ENCODE assay signal across 9 cellular contexts in genomic region chr17:7043195-7043543, GRCh38. TPM values are rescaled to one million over a fixed set of nuclear protein-coding genes. Genes with fewer than 3 reads are reported as not detected.
DNase-seq lines count a peak whose midpoint lies in the region; ATAC-seq and TF ChIP-seq lines count a peak whose summit lies in the region.
"Had no signal": no experiment of that assay in that cellular context is flagged by ENCODE, and none has a peak within 500 bp of the region (broad histone marks: within the 10 kb centered on the region; RNA-seq: fewer than 3 reads in every experiment).

No MANE protein-coding gene starts in this region.

- peaks cover 4% of the 10 kb centered on the region for H3F3A ChIP-seq in smooth muscle cell (ENCODE audit: low read depth)

- no peaks in the 10 kb centered on the region for H3K9me3 ChIP-seq in smooth muscle cell (replicated peaks; ENCODE audit: low read depth)
- H3K9me3 ChIP-seq in HAP-1, result no peaks in the 10 kb centered on the region

- H3K4me2 ChIP-seq in smooth muscle cell, result peak overlapping the region; percentile 85

- H3K4me1 Mint-ChIP-seq in immature natural killer cell, result peaks cover 36 to 56% of the 10 kb centered on the region in 2 donors

- peak overlapping the region; percentile 23 for H3K4me3 ChIP-seq in astrocyte of the spinal cord (ENCODE audit: low read depth, low read length)
- peak overlapping the region; percentile 51 for H3K4me3 ChIP-seq in smooth muscle cell
- H3K4me3 ChIP-seq in HAP-1, result no peak overlapping the region

- peak overlapping the region; percentile 81 to 90 (median 87) for H3K4me3 Mint-ChIP-seq in immature natural killer cell

- H3K27ac Mint-ChIP-seq in immature natural killer cell, result peak overlapping the region in 3 of 6 donors; percentile 35 to 80 (median 70)

- no peaks in the 10 kb centered on the region for H3K79me2 ChIP-seq in smooth muscle cell (ENCODE audit: low read depth)

- H3K9ac ChIP-seq in smooth muscle cell (ENCODE audit: low read depth), result no peak overlapping the region

- no peaks in the 10 kb centered on the region for H3K36me3 ChIP-seq in smooth muscle cell (ENCODE audit: low read depth)
- 0 out of 2 replicates have a peak, but pooled peaks cover 2% of the 10 kb centered on the region for H3K36me3 ChIP-seq in HAP-1 (replicated peaks)

- H3K9me3 Mint-ChIP-seq in immature natural killer cell, result no peaks in the 10 kb centered on the region

- H3K27me3 ChIP-seq in smooth muscle cell (ENCODE audit: low read depth) (peaks cover 8% of the 10 kb centered on the region), HAP-1 (ENCODE audit: low read depth) (no peaks in the 10 kb centered on the region)

- H2AFZ ChIP-seq in smooth muscle cell (ENCODE audit: low read depth), result peak overlapping the region; percentile 30

- no peak for TF ChIP-seq CTCF in astrocyte of the spinal cord (IDR thresholded peaks at IDR 0.05; ENCODE audit: low read depth, low read length)
- no peak for TF ChIP-seq CTCF in smooth muscle cell (IDR thresholded peaks at IDR 0.05; ENCODE audit: borderline replicate concordance, insufficient read depth, poor library complexity, severe bottlenecking)

- peaks cover 2 to 6% (median 5%) of the 10 kb centered on the region in 3 donors for H3K27me3 Mint-ChIP-seq in immature natural killer cell (ENCODE audit: low read depth in 3 of 3)

- DNase-seq in astrocyte of the spinal cord (ENCODE audit: low read depth, low spot score), result no peak
- DNase-seq in immature natural killer cell, result no peak
- no peak for DNase-seq in smooth muscle cell (lab: John Stamatoyannopoulos, UW; ENCODE audit: unreplicated experiment)
- DNase-seq in NCI-H2081 (lab: John Stamatoyannopoulos, UW), result no peak
- no peak for DNase-seq in NCI-H1930 (lab: John Stamatoyannopoulos, UW)
- DNase-seq in activated effector memory CD4-positive, alpha-beta T cell treated with Interleukin-2 at 50 U/mL for 16 hours, result no peak
- no peak for DNase-seq in HAP-1 (ENCODE audit: low spot score in 2 of 2)
- DNase-seq: RPMI8226 had no signal

- WGBS in smooth muscle cell (ENCODE audit: low lambda C conversion rate), result 4% methylated on average over 25 of the region's 25 CpGs

- no peaks in the 10 kb centered on the region for H4K20me1 ChIP-seq in smooth muscle cell (ENCODE audit: low read depth)

- no peaks in the 10 kb centered on the region for H3K36me3 Mint-ChIP-seq in immature natural killer cell

- ATAC-seq in HG03342 (IDR thresholded peaks at IDR 0.05; ENCODE audit: unreplicated experiment), result peak; percentile 6

- H3K27ac ChIP-seq in smooth muscle cell (ENCODE audit: low read depth), result no peak overlapping the region

- H3K4me1 ChIP-seq in smooth muscle cell (ENCODE audit: low read depth) (peaks cover 6% of the 10 kb centered on the region), HAP-1 (no peaks in the 10 kb centered on the region)

- in situ Hi-C loops in astrocyte of the spinal cord (cut with HindIII; ENCODE audit: low sequenced_read_pairs), result no loop called here
- in situ Hi-C loops in HAP-1 (cut with MboI; ENCODE audit: low sequenced_read_pairs), result loop anchor here (10.0 kb wide), 1 partner anchor 142 kb away; no protein-coding TSS in a partner anchor

RNA-seq across cellular contexts. Expression of gene SLC16A11, which starts 0.7 kb away (rescaled TPM):
- polyA plus RNA-seq in immature natural killer cell (1 to 10 TPM; 1.2 to 3.9 (median 3.1) TPM), smooth muscle cell (0.65 and 0.80 TPM in 2 replicates)
- total RNA-seq in smooth muscle cell, result 0.36 TPM in 1 of 2 replicates, not detected in the other

RNA-seq across cellular contexts. Expression of gene SLC16A13, which starts 7.4 kb away (rescaled TPM):
- polyA plus RNA-seq in immature natural killer cell (1 to 10 TPM in 2 of 3 donors, under 1 TPM in 1; 0.49 to 2.6 (median 2.1) TPM), smooth muscle cell (3.5 TPM in 2 replicates)
- total RNA-seq in smooth muscle cell, result 2.0 and 2.7 TPM in 2 replicates

RNA-seq across cellular contexts. Expression of gene BCL6B, which starts 20.3 kb away (rescaled TPM):
- polyA plus RNA-seq in immature natural killer cell, result under 1 TPM in 1 of 3 donors, not detected in 2; 0.10 TPM
- total RNA-seq in smooth muscle cell, result 0.45 TPM in 1 of 2 replicates, not detected in the other
- polyA plus RNA-seq in smooth muscle cell, result not detected in 2 replicates

RNA-seq across cellular contexts. Expression of gene RNASEK, which starts 30.7 kb away (rescaled TPM):
- 100 to 1,000 TPM; 449 to 922 (median 670) TPM for polyA plus RNA-seq in immature natural killer cell
- 350 and 356 TPM in 2 replicates for total RNA-seq in smooth muscle cell
- polyA plus RNA-seq in smooth muscle cell, result 718 and 785 TPM in 2 replicates

RNA-seq across cellular contexts. Expression of gene CLEC10A, which starts 36.9 kb away (rescaled TPM):
- polyA plus RNA-seq in immature natural killer cell (10 to 100 TPM in 2 of 3 donors, under 1 TPM in 1; 0.72 to 13.5 (median 11.7) TPM), smooth muscle cell (not detected in 2 replicates)
- total RNA-seq in smooth muscle cell, result not detected in 2 replicates
